10 cellular contexts compared by ENCODE assay signal in the genomic region with DNA sequence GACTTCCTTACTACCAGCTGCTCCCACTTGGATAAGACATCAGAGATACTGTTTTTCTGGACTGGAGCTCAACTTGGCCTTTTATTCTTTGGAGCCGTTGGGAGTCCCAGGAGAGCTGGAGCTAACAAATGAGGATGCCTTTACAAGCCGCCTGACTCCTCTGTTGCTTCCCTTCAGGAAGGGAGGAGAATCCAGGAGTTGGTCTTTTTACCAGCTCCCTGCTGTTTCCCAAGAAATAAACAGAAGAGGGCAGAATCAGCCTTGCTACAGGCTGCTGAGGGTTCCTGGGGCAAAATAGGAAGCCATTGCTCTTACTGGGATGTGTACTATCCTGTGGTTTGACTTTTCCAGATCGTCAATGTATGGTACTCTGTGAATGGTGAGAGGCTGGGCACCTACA. TPM values are rescaled to one million over a fixed set of nuclear protein-coding genes. Genes with fewer than 3 reads are reported as not detected.
DNase-seq lines count a peak whose midpoint lies in the region; ATAC-seq and TF ChIP-seq lines count a peak whose summit lies in the region.
"Had no signal": no experiment of that assay in that cellular context is flagged by ENCODE, and none has a peak within 500 bp of the region (broad histone marks: within the 10 kb centered on the region; RNA-seq: fewer than 3 reads in every experiment).

No MANE protein-coding gene starts in this region.

- WGBS in heart right ventricle, 2 donors: 56 to 65% methylated on average over 3 of the region's 3 CpGs
- 83% methylated on average over 3 of the region's 3 CpGs for WGBS in liver
- 73 to 91% methylated on average over 3 of the region's 3 CpGs for WGBS in upper lobe of left lung, 2 donors

- intact Hi-C loops in heart right ventricle (cut with DNase I): loop anchor here in 6 of 10 donors (5.0 to 10.0 kb wide), 3 partner anchors 89 to 101 kb away; no protein-coding TSS in a partner anchor
- intact Hi-C loops in cardiac septum (cut with DNase I): loop anchor here (2.0 to 5.0 kb wide), 2 partner anchors 17 to 169 kb away; partner anchors contain the start of gene BSDC1
- intact Hi-C loops in activated T-helper 2 cell treated with anti-CD3 and anti-CD28 coated beads, Interferon-gamma antibody, Interleukin-2, Interleukin-4, amounts not matched to agents 10 μg/mL and 5 μg/mL and 100 μg/mL, durations not matched to agents 14 hours and 24 hours and 36 hours (cut with micrococcal nuclease): loop anchor here (2.0 kb wide), 3 partner anchors 25 to 171 kb away; partner anchors contain the start of gene BSDC1

- peaks cover 28% of the 10 kb centered on the region for H3K4me1 Mint-ChIP-seq in activated T-helper 2 cell treated with anti-CD3 and anti-CD28 coated beads, Interferon-gamma antibody, Interleukin-2, Interleukin-4, amounts not matched to agents 10 μg/mL and 5 μg/mL and 100 μg/mL, durations not matched to agents 14 hours and 24 hours and 36 hours (ENCODE audit: low read depth)

- peaks cover 55% of the 10 kb centered on the region for H3K36me3 Mint-ChIP-seq in activated T-helper 2 cell treated with anti-CD3 and anti-CD28 coated beads, Interferon-gamma antibody, Interleukin-2, Interleukin-4, amounts not matched to agents 10 μg/mL and 5 μg/mL and 100 μg/mL, durations not matched to agents 14 hours and 24 hours and 36 hours (ENCODE audit: low read depth)

- ATAC-seq in heart right ventricle: peak in 2 of 8 donors; percentile 22 to 41
- ATAC-seq in upper lobe of left lung (ENCODE audit: low FRiP score in 2 of 2): no peak

- H3K9me3 ChIP-seq in heart right ventricle (no peaks in the 10 kb centered on the region), liver (ENCODE audit: control insufficient read depth in 4 of 4, low read length in 3 of 4) (no peaks in the 10 kb centered on the region), upper lobe of left lung (no peaks in the 10 kb centered on the region)

- H3K4me3 ChIP-seq in heart right ventricle (peak overlapping the region in 4 of 10 donors; percentile 77 to 84 (median 82)), liver (ENCODE audit: low read depth in 1 of 3, low read length in 3 of 3) (no peak overlapping the region), upper lobe of left lung (peak overlapping the region in 1 of 4 donors; percentile 93)

- H3K4me3 Mint-ChIP-seq in activated T-helper 2 cell treated with anti-CD3 and anti-CD28 coated beads, Interferon-gamma antibody, Interleukin-2, Interleukin-4, amounts not matched to agents 10 μg/mL and 5 μg/mL and 100 μg/mL, durations not matched to agents 14 hours and 24 hours and 36 hours (ENCODE audit: low read depth): peak overlapping the region; percentile 94

- peak in 1 of 2 donors; percentile 67 for TF ChIP-seq RAD21 in liver (IDR thresholded peaks at IDR 0.05)

- H3K36me3 ChIP-seq in heart right ventricle (peaks cover 0 to 72% (median 31%) of the 10 kb centered on the region in 9 donors), liver (ENCODE audit: control insufficient read depth in 4 of 4, insufficient read depth in 3 of 4, low read depth in 1 of 4, low read length in 3 of 4) (peaks cover 4 to 30% (median 23%) of the 10 kb centered on the region in 4 donors), upper lobe of left lung (peaks cover 13 to 60% (median 48%) of the 10 kb centered on the region in 4 donors)

- TF ChIP-seq EP300 in upper lobe of left lung (IDR thresholded peaks at IDR 0.05): no peak

- DNase-seq in heart right ventricle: no peak
- no peak for DNase-seq in cardiac septum (ENCODE audit: low spot score)
- DNase-seq in activated T-helper 2 cell treated with anti-CD3 and anti-CD28 coated beads, Interferon-gamma antibody, Interleukin-2, Interleukin-4, amounts not matched to agents 10 μg/mL and 5 μg/mL and 100 μg/mL, durations not matched to agents 14 hours and 24 hours and 36 hours (ENCODE audit: low spot score): no peak
- no peak for DNase-seq in upper lobe of left lung
- no peak for DNase-seq in HuH-7.5 (ENCODE audit: low spot score)
- no peak for DNase-seq in RPMI8226
- DNase-seq in NCI-H1436 (lab: John Stamatoyannopoulos, UW): no peak
- DNase-seq: activated effector memory CD4-positive, alpha-beta T cell treated with anti-CD3 and anti-CD28 coated beads, Interleukin-2, amount 50 U/mL, for 16 hours; NK-92 treated with Interleukin-12 subunit alpha and Interleukin-12 subunit beta, amount 100 ng/mL, for 24 hours had no signal

- H3K27ac ChIP-seq in heart right ventricle: peak overlapping the region in 8 of 10 donors; percentile 76 to 95 (median 92)
- peak overlapping the region; percentile 56 to 77 for H3K27ac ChIP-seq in liver (ENCODE audit: low read depth in 1 of 2, low read length in 2 of 2)
- peak overlapping the region; percentile 89 to 97 (median 92) for H3K27ac ChIP-seq in upper lobe of left lung

- H3K27me3 ChIP-seq in heart right ventricle: no peaks in the 10 kb centered on the region
- no peaks in the 10 kb centered on the region for H3K27me3 ChIP-seq in liver (ENCODE audit: control insufficient read depth in 4 of 4, insufficient read depth in 4 of 4, low read length in 3 of 4)
- H3K27me3 ChIP-seq in upper lobe of left lung: no peaks in the 10 kb centered on the region

- H3K4me1 ChIP-seq in heart right ventricle: peaks cover 5 to 36% (median 28%) of the 10 kb centered on the region in 9 donors
- H3K4me1 ChIP-seq in liver (ENCODE audit: control insufficient read depth in 4 of 4, insufficient read depth in 4 of 4, low read length in 3 of 4): peaks cover 13 to 26% (median 23%) of the 10 kb centered on the region in 4 donors
- peaks cover 19 to 33% (median 29%) of the 10 kb centered on the region in 4 donors for H3K4me1 ChIP-seq in upper lobe of left lung

- no peak for TF ChIP-seq POLR2A in upper lobe of left lung (IDR thresholded peaks at IDR 0.05)

- H3K9ac ChIP-seq in liver (ENCODE audit: low read depth in 1 of 2, low read length in 2 of 2): peak overlapping the region in 1 of 2 donors; percentile 29

- peak overlapping the region; percentile 95 for H3K27ac Mint-ChIP-seq in activated T-helper 2 cell treated with anti-CD3 and anti-CD28 coated beads, Interferon-gamma antibody, Interleukin-2, Interleukin-4, amounts not matched to agents 10 μg/mL and 5 μg/mL and 100 μg/mL, durations not matched to agents 14 hours and 24 hours and 36 hours

- H3K27me3 Mint-ChIP-seq in activated T-helper 2 cell treated with anti-CD3 and anti-CD28 coated beads, Interferon-gamma antibody, Interleukin-2, Interleukin-4, amounts not matched to agents 10 μg/mL and 5 μg/mL and 100 μg/mL, durations not matched to agents 14 hours and 24 hours and 36 hours (ENCODE audit: low read depth): no peaks in the 10 kb centered on the region

- TF ChIP-seq CTCF in heart right ventricle (IDR thresholded peaks at IDR 0.05) (peak in 4 of 9 donors; percentile 17 to 34 (median 30)), liver (IDR thresholded peaks at IDR 0.05; ENCODE audit: low read depth, low read length, missing input control) (no peak), upper lobe of left lung (IDR thresholded peaks at IDR 0.05) (no peak)

- no peaks in the 10 kb centered on the region for H3K9me3 Mint-ChIP-seq in activated T-helper 2 cell treated with anti-CD3 and anti-CD28 coated beads, Interferon-gamma antibody, Interleukin-2, Interleukin-4, amounts not matched to agents 10 μg/mL and 5 μg/mL and 100 μg/mL, durations not matched to agents 14 hours and 24 hours and 36 hours

TF ChIP-seq in liver, 16 proteins besides CTCF, POLR2A, EP300 and RAD21 (continues in another document):
- TF ChIP-seq NR2F2 (IDR thresholded peaks at IDR 0.05): no peak

RNA-seq across cellular contexts. Expression of gene EIF3I, which starts 1.5 kb away (rescaled TPM):
- total RNA-seq in heart right ventricle (100 to 1,000 TPM in 7 of 10 donors, 10 to 100 TPM in 3; 90.3 to 138 (median 103) TPM), cardiac septum (91.5 TPM), liver (100 to 1,000 TPM in 1 of 2 donors, 10 to 100 TPM in 1; 93.0 to 114 TPM), upper lobe of left lung (100 to 1,000 TPM in 4 of 6 donors, 10 to 100 TPM in 2; 62.9 to 173 (median 109) TPM)
- polyA plus RNA-seq in heart right ventricle (100 to 1,000 TPM; 140 to 342 TPM), liver (100 to 1,000 TPM in 1 of 2 donors, 10 to 100 TPM in 1; 75.0 to 106 TPM)
- total RNA-seq in activated T-helper 2 cell treated with anti-CD3 and anti-CD28 coated beads, Interferon-gamma antibody, Interleukin-2, Interleukin-4, amounts not matched to agents 10 μg/mL and 5 μg/mL and 100 μg/mL, durations not matched to agents 14 hours and 24 hours and 36 hours: 287 and 293 TPM in 2 replicates

RNA-seq across cellular contexts. Expression of gene TMEM234, which starts 1.5 kb away (rescaled TPM):
- total RNA-seq in heart right ventricle (10 to 100 TPM in 6 of 10 donors, 1 to 10 TPM in 4; 8.1 to 12.8 (median 11.1) TPM), cardiac septum (12.3 TPM), liver (1 to 10 TPM; 5.9 to 6.8 TPM), upper lobe of left lung (10 to 100 TPM; 14.9 to 62.9 (median 21.1) TPM)
- polyA plus RNA-seq in heart right ventricle (10 to 100 TPM; 14.9 to 19.6 TPM), liver (1 to 10 TPM; 5.4 to 6.3 TPM)
- 10.7 and 12.1 TPM in 2 replicates for total RNA-seq in activated T-helper 2 cell treated with anti-CD3 and anti-CD28 coated beads, Interferon-gamma antibody, Interleukin-2, Interleukin-4, amounts not matched to agents 10 μg/mL and 5 μg/mL and 100 μg/mL, durations not matched to agents 14 hours and 24 hours and 36 hours

RNA-seq across cellular contexts. Expression of gene DCDC2B, which starts 14.8 kb away (rescaled TPM):
- total RNA-seq in heart right ventricle (not detected), cardiac septum (not detected), liver (not detected), upper lobe of left lung (10 to 100 TPM in 1 of 6 donors, 1 to 10 TPM in 4, under 1 TPM in 1; 0.11 to 11.4 (median 4.5) TPM)
- polyA plus RNA-seq in heart right ventricle (not detected), liver (under 1 TPM in 1 of 2 donors, not detected in 1; 0.08 TPM)
- 0.14 TPM in 1 of 2 replicates, not detected in the other for total RNA-seq in activated T-helper 2 cell treated with anti-CD3 and anti-CD28 coated beads, Interferon-gamma antibody, Interleukin-2, Interleukin-4, amounts not matched to agents 10 μg/mL and 5 μg/mL and 100 μg/mL, durations not matched to agents 14 hours and 24 hours and 36 hours

RNA-seq across cellular contexts. Expression of gene IQCC, which starts 18.2 kb away (rescaled TPM):
- total RNA-seq in heart right ventricle: 1 to 10 TPM in 4 of 10 donors, under 1 TPM in 6; 0.34 to 1.2 (median 0.90) TPM
- polyA plus RNA-seq in heart right ventricle: 1 to 10 TPM in 1 of 2 donors, under 1 TPM in 1; 0.87 to 2.0 TPM
- total RNA-seq in cardiac septum: 0.78 TPM
- 5.0 and 5.4 TPM in 2 replicates for total RNA-seq in activated T-helper 2 cell treated with anti-CD3 and anti-CD28 coated beads, Interferon-gamma antibody, Interleukin-2, Interleukin-4, amounts not matched to agents 10 μg/mL and 5 μg/mL and 100 μg/mL, durations not matched to agents 14 hours and 24 hours and 36 hours
- 1 to 10 TPM in 1 of 2 donors, under 1 TPM in 1; 0.42 to 2.3 TPM for total RNA-seq in liver
- polyA plus RNA-seq in liver: under 1 TPM; 0.48 to 0.74 TPM
- total RNA-seq in upper lobe of left lung: 1 to 10 TPM in 5 of 6 donors, under 1 TPM in 1; 0.55 to 6.3 (median 1.9) TPM

RNA-seq across cellular contexts. Expression of gene CCDC28B, which starts 23.3 kb away (rescaled TPM):
- total RNA-seq in heart right ventricle: 10 to 100 TPM; 11.8 to 25.5 (median 16.3) TPM
- 10 to 100 TPM; 21.3 to 42.7 TPM for polyA plus RNA-seq in heart right ventricle
- total RNA-seq in cardiac septum: 10.2 TPM
- 39.1 and 44.0 TPM in 2 replicates for total RNA-seq in activated T-helper 2 cell treated with anti-CD3 and anti-CD28 coated beads, Interferon-gamma antibody, Interleukin-2, Interleukin-4, amounts not matched to agents 10 μg/mL and 5 μg/mL and 100 μg/mL, durations not matched to agents 14 hours and 24 hours and 36 hours
- total RNA-seq in liver: 10 to 100 TPM in 1 of 2 donors, under 1 TPM in 1; 0.75 to 20.6 TPM
- 1 to 10 TPM in 1 of 2 donors, under 1 TPM in 1; 0.91 to 1.2 TPM for polyA plus RNA-seq in liver
- total RNA-seq in upper lobe of left lung: 1 to 10 TPM in 5 of 6 donors, under 1 TPM in 1; 0.98 to 4.2 (median 3.2) TPM
